Comparison of ENCODE assay signal across 1 cellular context in genomic region chr16:88700636-88701482, GRCh38.
TF ChIP-seq lines count a peak whose summit lies in the region.

No MANE protein-coding gene starts in this region.

TF ChIP-seq in K562, 482 proteins besides CTCF, POLR2A, EP300 and RAD21 (continued from another document and continues in another):
- TF ChIP-seq DMBX1 (CRISPR knock-in tag; IDR thresholded peaks at IDR 0.05; ENCODE audit: borderline replicate concordance) (0 out of 2 replicates have a peak, but pooled peaks have one; percentile 19), MTA3 (IDR thresholded peaks at IDR 0.05; ENCODE audit: borderline replicate concordance) (no peak), ZNF586 (CRISPR knock-in tag; conservative IDR thresholded peaks at IDR 0.05) (no peak), CHAMP1 (IDR thresholded peaks at IDR 0.05) (no peak), ZNF449 (CRISPR knock-in tag; IDR thresholded peaks at IDR 0.05) (no peak), ZBTB9 (CRISPR knock-in tag; IDR thresholded peaks at IDR 0.05) (peak; percentile 61; the same call in 1 of the 2 replicates), MTA1 (IDR thresholded peaks at IDR 0.05; ENCODE audit: borderline replicate concordance) (no peak), E2F6 (IDR thresholded peaks at IDR 0.05; ENCODE audit: borderline replicate concordance in 1 of 2, extremely low read depth in 1 of 2, insufficient read depth in 1 of 2, insufficient read length in 1 of 2, low read depth in 1 of 2, low read length in 1 of 2, poor library complexity in 1 of 2, severe bottlenecking in 1 of 2) (peak in 1 of 2 experiments; percentile 42), GTF2F1 (IDR thresholded peaks at IDR 0.05; ENCODE audit: low read depth, low read length) (no peak), ARID3B (CRISPR knock-in tag; IDR thresholded peaks at IDR 0.05; ENCODE audit: borderline replicate concordance) (no peak), ZNF740 (CRISPR knock-in tag; IDR thresholded peaks at IDR 0.05) (no peak), ZNF740 (tag; IDR thresholded peaks at IDR 0.05) (no peak), ZNF318 (IDR thresholded peaks at IDR 0.05; ENCODE audit: borderline replicate concordance in 1 of 2, low read depth in 1 of 2) (no peak), MAFF (IDR thresholded peaks at IDR 0.05; ENCODE audit: low read length) (no peak), ZNF3 (CRISPR knock-in tag; IDR thresholded peaks at IDR 0.05) (no peak), TAF9B (IDR thresholded peaks at IDR 0.05; ENCODE audit: partially characterized antibody) (no peak), NFE2 (IDR thresholded peaks at IDR 0.05; ENCODE audit: low read depth) (no peak), ZNF263 (CRISPR knock-in tag; IDR thresholded peaks at IDR 0.05; ENCODE audit: borderline replicate concordance) (no peak), CREB3L1 (IDR thresholded peaks at IDR 0.05; ENCODE audit: borderline replicate concordance, low read depth) (no peak), MAZ (CRISPR knock-in tag; conservative IDR thresholded peaks at IDR 0.05 in 1 of 2, IDR thresholded peaks at IDR 0.05 in 1 of 2) (peak; percentile 89 to 96), TBL1XR1 (IDR thresholded peaks at IDR 0.05; ENCODE audit: low read length in 2 of 2) (no peak), SRSF3 (IDR thresholded peaks at IDR 0.05; ENCODE audit: insufficient read depth, low read length) (no peak), ZZZ3 (IDR thresholded peaks at IDR 0.05) (no peak), SMARCB1 (IDR thresholded peaks at IDR 0.05; ENCODE audit: insufficient read length, low read depth) (no peak), ZKSCAN8 (CRISPR knock-in tag; IDR thresholded peaks at IDR 0.05) (no peak), TRIM24 (IDR thresholded peaks at IDR 0.05) (0 out of 4 replicates have a peak, but pooled peaks of 1 of the 2 experiments have one; percentile 33), GATAD2B (IDR thresholded peaks at IDR 0.05; ENCODE audit: borderline replicate concordance) (no peak; the same call in 1 of the 2 replicates), ZNF12 (CRISPR knock-in tag; IDR thresholded peaks at IDR 0.05) (peak; percentile 83; the same call in 1 of the 2 replicates), CBX5 (IDR thresholded peaks at IDR 0.05; ENCODE audit: borderline replicate concordance, low read depth) (no peak), ZNF655 (CRISPR knock-in tag; IDR thresholded peaks at IDR 0.05) (no peak), ETV6 (IDR thresholded peaks at IDR 0.05; ENCODE audit: borderline replicate concordance in 1 of 2, low read depth in 2 of 2, low read length in 1 of 2) (peak; percentile 25 to 43; a peak in 2 of 4 replicates), ETV6 (CRISPR knock-in tag; IDR thresholded peaks at IDR 0.05; ENCODE audit: borderline replicate concordance) (no peak), ZNF699 (CRISPR knock-in tag; IDR thresholded peaks at IDR 0.05; ENCODE audit: insufficient replicate concordance) (no peak), ZNF174 (CRISPR knock-in tag; IDR thresholded peaks at IDR 0.05) (no peak), GTF2B (IDR thresholded peaks at IDR 0.05; ENCODE audit: extremely low read depth, insufficient read length) (no peak), ZNF408 (CRISPR knock-in tag; IDR thresholded peaks at IDR 0.05; ENCODE audit: low read depth) (no peak), LCOR (CRISPR knock-in tag; IDR thresholded peaks at IDR 0.05) (no peak)
